8 cellular contexts compared by ENCODE assay signal in genomic region chr2:169933124-169933711, GRCh38.
DNase-seq lines count a peak whose midpoint lies in the region; FAIRE-seq and TF ChIP-seq lines count a peak whose summit lies in the region.

No MANE protein-coding gene starts in this region.

- in situ Hi-C loops in astrocyte of the cerebellum (cut with HindIII; ENCODE audit: low sequenced_read_pairs), result no loop called here

- H4K20me1 ChIP-seq in keratinocyte (ENCODE audit: control insufficient read depth, extremely low read depth, insufficient read depth, low read length), result no peaks in the 10 kb centered on the region

- no peak overlapping the region for H3K4me2 ChIP-seq in keratinocyte (ENCODE audit: control insufficient read depth, extremely low read depth, insufficient read depth, low read depth, low read length)

- TF ChIP-seq CTCF in astrocyte of the cerebellum (IDR thresholded peaks at IDR 0.05; ENCODE audit: low read depth, low read length, missing control alignments) (peak; percentile 63), keratinocyte (optimal IDR thresholded peaks at IDR 0.05 in 1 of 3, IDR thresholded peaks at IDR 0.05 in 1 of 3, conservative IDR thresholded peaks at IDR 0.05 in 1 of 3; ENCODE audit: extremely low read depth in 1 of 3, insufficient read depth in 2 of 3, low read length in 3 of 3) (peak in 2 of 3 experiments; percentile 35 to 61)

- H3K4me3 ChIP-seq in astrocyte of the cerebellum (ENCODE audit: low read depth, low read length), result no peak overlapping the region
- H3K4me3 ChIP-seq in keratinocyte (ENCODE audit: control insufficient read depth in 2 of 3, extremely low read depth in 1 of 3, insufficient read depth in 2 of 3, low read depth in 1 of 3, low read length in 3 of 3), result no peak overlapping the region

- H3K9ac ChIP-seq in keratinocyte (ENCODE audit: control insufficient read depth, extremely low read depth, insufficient read depth, low read length), result no peak overlapping the region

- H3K27me3 ChIP-seq in keratinocyte (ENCODE audit: control insufficient read depth, extremely low read depth, insufficient read depth, low read length), result no peaks in the 10 kb centered on the region

- no peaks in the 10 kb centered on the region for H3K9me3 ChIP-seq in keratinocyte (ENCODE audit: control insufficient read depth, low read depth, low read length)

- dilution Hi-C loops in keratinocyte (cut with MboI; ENCODE audit: extremely low pct_ligation_motif_present, low sequenced_read_pairs), result no loop called here

- no peak for FAIRE-seq in keratinocyte (lab: Jason Lieb, UNC)

- H3K36me3 ChIP-seq in keratinocyte (ENCODE audit: control insufficient read depth in 2 of 2, extremely low read depth in 1 of 2, insufficient read depth in 2 of 2, low read length in 2 of 2), result no peaks in the 10 kb centered on the region

- peak; percentile 62 for DNase-seq in ELR (ENCODE audit: low read depth)
- peak; percentile 29 for DNase-seq in H4 (ENCODE audit: low spot score)
- DNase-seq in NCI-H2029 (lab: John Stamatoyannopoulos, UW), result peak; percentile 25
- peak; percentile 8 for DNase-seq in astrocyte of the cerebellum (ENCODE audit: low read depth)
- DNase-seq in keratinocyte (ENCODE audit: low read depth, low spot score), result no peak
- DNase-seq in ureter (ENCODE audit: low spot score), result no peak
- DNase-seq in GF-D8 (lab: John Stamatoyannopoulos, UW), result no peak
- no peak for DNase-seq in NCI-H187 treated with DMSO at 0.1 percent for 48 hours (lab: John Stamatoyannopoulos, UW)

- H3K9me1 ChIP-seq in keratinocyte (ENCODE audit: control insufficient read depth, extremely low read depth, insufficient read depth, low read length), result no peaks in the 10 kb centered on the region

- H3K79me2 ChIP-seq in keratinocyte (ENCODE audit: control insufficient read depth, insufficient read depth, low read length), result no peaks in the 10 kb centered on the region

- H2AFZ ChIP-seq in keratinocyte (ENCODE audit: control insufficient read depth, low read length), result no peak overlapping the region

- no peak overlapping the region for H3K27ac ChIP-seq in keratinocyte (ENCODE audit: control insufficient read depth, insufficient read depth, low read length)

- H3K4me1 ChIP-seq in keratinocyte (ENCODE audit: control insufficient read depth, extremely low read depth, insufficient read depth, low read length), result no peaks in the 10 kb centered on the region

Comparison
In these comparisons a context has a peak if more than half of its experiments do, and no peak if none do; other contexts are left out.
1. DNase-seq: peak in ELR (single experiment), H4 (single experiment), NCI-H2029 (single experiment) and astrocyte of the cerebellum (single experiment); none in keratinocyte (single experiment), ureter (single experiment), GF-D8 (single experiment) and NCI-H187 treated with DMSO at 0.1 percent for 48 hours (single experiment).